Comparison of ENCODE assay signal across 22 cellular contexts in genomic region chr21:14975136-14975905, GRCh38.
"Had no signal": no experiment of that assay in that cellular context is flagged by ENCODE, and none has a peak within 500 bp of the region (broad histone marks: within the 10 kb centered on the region; RNA-seq: fewer than 3 reads in every experiment).

No MANE protein-coding gene starts in this region.

- H3K4me3 ChIP-seq: body of pancreas, esophagus muscularis mucosa, gastrocnemius medialis, left lung, spleen, thyroid gland, upper lobe of right lung had no signal

- H3K27ac ChIP-seq: body of pancreas, esophagus muscularis mucosa, gastrocnemius medialis, left lung, spleen, thyroid gland, upper lobe of right lung had no signal

- H3K27me3 ChIP-seq: body of pancreas, esophagus muscularis mucosa, gastrocnemius medialis, left lung, spleen, thyroid gland, upper lobe of right lung had no signal

- H3K9me3 ChIP-seq: body of pancreas, esophagus muscularis mucosa, gastrocnemius medialis, left lung, spleen, thyroid gland, upper lobe of right lung had no signal

- ATAC-seq: activated CD4-positive, alpha-beta T cell treated with anti-CD3 and anti-CD28 coated beads for 36 hours; body of pancreas; gastrocnemius medialis; left lung; natural killer cell; stimulated activated naive CD8-positive, alpha-beta T cell treated with anti-CD3 and anti-CD28 coated beads, Interleukin-15, Interleukin-2, amounts not matched to agents 100 U/mL and 50 U/mL, for 24 hours; upper lobe of right lung had no signal

- H3K4me1 ChIP-seq: upper lobe of right lung had no signal

- DNase-seq: activated B cell treated with CpG ODN at 0.5 μM for 24 hours; activated CD4-positive, alpha-beta T cell treated with anti-CD3 and anti-CD28 coated beads for 36 hours; activated CD4-positive, alpha-beta T cell treated with anti-CD3 and anti-CD28 coated beads, Interleukin-2, amount 50 U/mL, for 48 hours; activated naive CD4-positive, alpha-beta T cell treated with anti-CD3 and anti-CD28 coated beads, Interleukin-2, amount 10 ng/mL, durations not matched to agents 7 days and 5 days; activated T-cell treated with anti-CD3 and anti-CD28 coated beads, Interleukin-2, amount 50 U/mL, for 48 hours; body of pancreas; caudate nucleus; gastrocnemius medialis; hippocampal formation; kidney glomerular epithelial cell; left lung; midbrain; natural killer cell; retina; spleen; stimulated activated CD4-positive, alpha-beta T cell treated with anti-CD3 and anti-CD28 coated beads, Interleukin-4, amount 100 ng/mL, for 1 hour; stimulated activated naive CD8-positive, alpha-beta T cell treated with anti-CD3 and anti-CD28 coated beads, Interleukin-15, Interleukin-2, amounts not matched to agents 100 U/mL and 50 U/mL, for 24 hours; substantia nigra; T1000; thyroid gland; upper lobe of right lung had no signal

- H3K36me3 ChIP-seq: left lung, thyroid gland, upper lobe of right lung had no signal
